Comparison of ENCODE assay signal across 8 cellular contexts in the genomic region with DNA sequence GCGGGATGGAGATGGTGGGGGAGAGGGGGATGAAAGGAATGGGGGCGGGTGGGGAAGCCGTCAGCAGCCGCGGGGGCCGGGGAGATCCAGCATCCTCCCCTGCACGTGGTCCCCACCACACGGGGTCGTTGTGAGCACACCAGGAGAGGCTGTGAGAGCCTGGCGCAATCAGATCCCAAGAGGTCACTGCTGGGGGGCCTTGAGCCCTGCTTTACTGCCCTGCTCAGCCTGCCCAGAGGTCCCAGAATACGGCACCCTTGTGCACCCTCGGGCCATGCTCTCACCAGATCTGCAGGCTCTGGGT. TPM values are rescaled to one million over a fixed set of nuclear protein-coding genes. Genes with fewer than 3 reads are reported as not detected.
DNase-seq lines count a peak whose midpoint lies in the region; ATAC-seq, FAIRE-seq and TF ChIP-seq lines count a peak whose summit lies in the region.

No MANE protein-coding gene starts in this region.

- peaks cover 31% of the 10 kb centered on the region for H3K27me3 Mint-ChIP-seq in endodermal cell (ENCODE audit: insufficient read depth)

- H3K27ac ChIP-seq in endodermal cell (ENCODE audit: low read depth, low read length) (no peak overlapping the region), osteoblast (ENCODE audit: low read depth, low read length) (no peak overlapping the region), vagina (no peak overlapping the region)

- ATAC-seq in GM19023 (IDR thresholded peaks at IDR 0.05; ENCODE audit: unreplicated experiment) = no peak

- H2AFZ ChIP-seq in osteoblast (ENCODE audit: low read length) = no peak overlapping the region

- H3K9me3 Mint-ChIP-seq in endodermal cell = no peaks in the 10 kb centered on the region

- H3K4me1 Mint-ChIP-seq in endodermal cell = peaks cover 8% of the 10 kb centered on the region

- H3K27me3 ChIP-seq in endodermal cell (ENCODE audit: control insufficient read depth, insufficient read depth, low read length, poor library complexity, severe bottlenecking) (peaks cover 29% of the 10 kb centered on the region), osteoblast (ENCODE audit: insufficient read depth, low read length) (peaks cover 9% of the 10 kb centered on the region), vagina (no peaks in the 10 kb centered on the region)

- H3K36me3 Mint-ChIP-seq in endodermal cell (ENCODE audit: low read depth) = no peaks in the 10 kb centered on the region

- H4K20me1 ChIP-seq in osteoblast (ENCODE audit: insufficient read depth, low read length) = no peaks in the 10 kb centered on the region

- H3K4me3 Mint-ChIP-seq in endodermal cell = no peak overlapping the region

- no peaks in the 10 kb centered on the region for H3K4me1 ChIP-seq in endodermal cell (ENCODE audit: control insufficient read depth, insufficient read depth, low read length)
- no peaks in the 10 kb centered on the region for H3K4me1 ChIP-seq in osteoblast (ENCODE audit: insufficient read depth, low read length)
- H3K4me1 ChIP-seq in vagina = no peaks in the 10 kb centered on the region

- 15 to 16% methylated on average over 5 to 12 of the region's 12 CpGs for WGBS in endodermal cell (ENCODE audit: insufficient coverage in 1 of 2, insufficient read length in 1 of 2), 2 experiments

- peak; percentile 17 for DNase-seq in NCI-H460 (ENCODE audit: extremely low read depth, low read depth)
- peak; percentile 92 for DNase-seq in endodermal cell
- peak; percentile 98 for DNase-seq in osteoblast (ENCODE audit: insufficient read length, low spot score, missing footprints)
- no peak for DNase-seq in ureter (ENCODE audit: low spot score)
- DNase-seq in H54 (ENCODE audit: insufficient read length, low spot score) = no peak
- no peak for DNase-seq in vagina (ENCODE audit: extremely low spot score in 2 of 2)

- FAIRE-seq in H54 (lab: Jason Lieb, UNC) = no peak

- H3K27ac Mint-ChIP-seq in endodermal cell = no peak overlapping the region

- intact Hi-C loops in vagina (cut with DNase I) = loop anchor here (10.0 kb wide), 2 partner anchors 278 to 358 kb away; partner anchors contain the start of gene HORMAD2

- H3K79me2 ChIP-seq in osteoblast (ENCODE audit: insufficient read depth, low read length) = no peaks in the 10 kb centered on the region

- no peak overlapping the region for H3K9ac ChIP-seq in endodermal cell (ENCODE audit: extremely low read depth, low read length, poor library complexity, severe bottlenecking)

- no peaks in the 10 kb centered on the region for H3K36me3 ChIP-seq in endodermal cell (ENCODE audit: control insufficient read depth, insufficient read depth, low read length)
- H3K36me3 ChIP-seq in osteoblast (ENCODE audit: insufficient read depth, low read length) = no peaks in the 10 kb centered on the region
- H3K36me3 ChIP-seq in vagina = peaks cover 0 to 9% of the 10 kb centered on the region in 2 donors

- H3K9me3 ChIP-seq in endodermal cell (ENCODE audit: control insufficient read depth, low read length) = no peaks in the 10 kb centered on the region
- no peaks in the 10 kb centered on the region for H3K9me3 ChIP-seq in osteoblast (ENCODE audit: low read depth, low read length)
- no peaks in the 10 kb centered on the region for H3K9me3 ChIP-seq in vagina

- no peak overlapping the region for H3K4me2 ChIP-seq in osteoblast (ENCODE audit: insufficient read depth, low read length)

- H3K4me3 ChIP-seq in GM12875 (ENCODE audit: low read depth, low read length) (no peak overlapping the region), endodermal cell (ENCODE audit: low read length) (no peak overlapping the region), osteoblast (ENCODE audit: insufficient read depth, low read length) (no peak overlapping the region), vagina (no peak overlapping the region)

- TF ChIP-seq CTCF in GM12875 (IDR thresholded peaks at IDR 0.05; ENCODE audit: borderline replicate concordance, insufficient read depth, low read depth, low read length) (peak; percentile 56), endodermal cell (conservative IDR thresholded peaks at IDR 0.05) (peak; percentile 77), osteoblast (IDR thresholded peaks at IDR 0.05; ENCODE audit: extremely low read depth, low read depth, low read length) (peak; percentile 30), vagina (IDR thresholded peaks at IDR 0.05) (no peak)

- TF ChIP-seq POLR2A in H54 (IDR thresholded peaks at IDR 0.05; ENCODE audit: low read depth, low read length) (no peak), vagina (IDR thresholded peaks at IDR 0.05) (no peak)

RNA-seq across cellular contexts. Expression of gene CABP7, which starts 7.4 kb away (rescaled TPM):
- total RNA-seq in NCI-H460 (2014; rRNA removed; shearing (Covaris generic)) = not detected in 2 replicates
- polyA plus RNA-seq in NCI-H460 (2014; cell fraction: nucleus; rRNA removed) = not detected in 2 replicates
- total RNA-seq in endodermal cell = under 1 TPM in 1 of 2 donors, not detected in 1; 0.26 TPM
- polyA plus RNA-seq in endodermal cell (2013, experiment 1 of 2) = 17.0 TPM
- polyA plus RNA-seq in endodermal cell (2013, experiment 2 of 2) = 13.5 TPM
- not detected in 2 replicates for total RNA-seq in osteoblast
- not detected for total RNA-seq in ureter
- total RNA-seq in vagina = not detected

RNA-seq across cellular contexts. Expression of gene ZMAT5, which starts 39.6 kb away (rescaled TPM):
- 13.2 and 14.3 TPM in 2 replicates for total RNA-seq in NCI-H460 (2014; rRNA removed; shearing (Covaris generic))
- 10.3 and 13.7 TPM in 2 replicates for polyA plus RNA-seq in NCI-H460 (2014; cell fraction: nucleus; rRNA removed)
- total RNA-seq in endodermal cell = 10 to 100 TPM; 15.5 to 22.5 TPM
- polyA plus RNA-seq in endodermal cell (2013, experiment 1 of 2) = 25.9 TPM
- 22.2 TPM for polyA plus RNA-seq in endodermal cell (2013, experiment 2 of 2)
- 13.0 and 15.6 TPM in 2 replicates for total RNA-seq in osteoblast
- 21.8 TPM for total RNA-seq in ureter
- total RNA-seq in vagina = 22.6 TPM

RNA-seq across cellular contexts. Expression of gene UQCR10, which starts 40.0 kb away (rescaled TPM):
- total RNA-seq in NCI-H460 (2014; rRNA removed; shearing (Covaris generic)) = 49.2 and 73.8 TPM in 2 replicates
- 30.2 and 30.5 TPM in 2 replicates for polyA plus RNA-seq in NCI-H460 (2014; cell fraction: nucleus; rRNA removed)
- 100 to 1,000 TPM; 111 to 120 TPM for total RNA-seq in endodermal cell
- 143 TPM for polyA plus RNA-seq in endodermal cell (2013, experiment 1 of 2)
- 125 TPM for polyA plus RNA-seq in endodermal cell (2013, experiment 2 of 2)
- total RNA-seq in osteoblast = 43.0 and 52.1 TPM in 2 replicates
- total RNA-seq in ureter = 104 TPM
- total RNA-seq in vagina = 65.8 TPM

Comparison
In these comparisons a context has a peak if more than half of its experiments do, and no peak if none do; other contexts are left out.
1. CTCF ChIP-seq: peak in GM12875 (single experiment), endodermal cell (single experiment) and osteoblast (single experiment); none in vagina (0 of 3).
2. DNase-seq: peak in NCI-H460 (single experiment), endodermal cell (single experiment) and osteoblast (single experiment); none in ureter (single experiment), H54 (single experiment) and vagina (0 of 2).